Comparison of ENCODE assay signal across 11 cellular contexts in the genomic region with DNA sequence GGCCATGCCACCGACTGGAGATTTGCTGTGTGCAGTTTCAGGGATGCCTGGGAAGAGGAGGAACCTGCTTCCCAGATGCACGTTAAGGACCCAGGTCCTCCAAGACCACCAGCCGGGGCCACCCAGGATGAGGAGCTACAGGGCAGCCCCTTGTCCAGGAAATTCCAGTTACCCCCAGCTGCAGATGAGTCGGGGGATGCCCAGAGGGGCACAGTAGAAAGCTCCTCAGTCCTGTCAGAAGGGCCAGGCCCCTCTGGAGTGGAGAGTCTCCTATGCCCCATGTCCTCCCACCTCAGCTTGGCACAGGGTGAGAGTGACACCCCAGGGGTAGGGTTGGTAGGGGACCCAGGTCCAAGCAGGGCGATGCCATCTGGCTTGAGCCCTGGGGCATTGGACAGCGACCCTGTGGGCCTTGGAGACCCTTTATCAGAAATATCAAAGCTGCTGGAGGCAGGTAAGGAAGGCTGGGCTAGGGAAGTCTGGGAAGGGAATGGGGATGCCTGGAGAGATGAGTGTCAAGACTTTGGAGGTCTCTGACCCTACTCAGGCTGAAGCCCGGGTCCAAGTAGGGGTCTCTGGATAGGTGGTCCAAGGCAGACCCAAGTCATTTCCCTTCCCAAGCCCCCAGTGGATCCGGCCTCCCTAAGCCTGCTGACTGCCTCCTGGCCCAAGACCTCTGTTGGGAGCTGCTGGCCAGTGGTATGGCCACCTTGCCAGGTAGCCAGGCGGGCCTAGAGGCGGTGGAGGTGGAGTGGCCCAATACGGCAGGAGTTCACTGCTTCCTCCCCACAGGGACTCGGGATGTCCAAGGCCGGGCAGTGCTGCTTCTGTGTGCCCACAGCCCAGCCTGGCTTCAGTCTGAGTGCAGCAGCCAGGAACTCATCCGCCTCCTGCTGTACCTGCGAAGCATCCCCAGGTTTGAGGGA. TPM values are rescaled to one million over a fixed set of nuclear protein-coding genes. Genes with fewer than 3 reads are reported as not detected.
A peak's percentile ranks its signal among the peaks of the same experiment; 100 is the strongest.
DNase-seq lines count a peak whose midpoint lies in the region; ATAC-seq, FAIRE-seq and TF ChIP-seq lines count a peak whose summit lies in the region.
"Had no signal": no experiment of that assay in that cellular context is flagged by ENCODE, and none has a peak within 500 bp of the region (broad histone marks: within the 10 kb centered on the region; RNA-seq: fewer than 3 reads in every experiment).

No MANE protein-coding gene starts in this region.

- no peak for DNase-seq in activated T-cell treated with anti-CD3 and anti-CD28 coated beads, Interleukin-2, amount 50 U/mL, for 24 hours
- no peak for DNase-seq in activated T-cell treated with anti-CD3 and anti-CD28 coated beads, Interleukin-2, amount 50 U/mL, for 1 hour
- DNase-seq in K562 (ENCODE audit: extremely low read depth in 1 of 4, low spot score in 3 of 4) (no peak), ovary (no peak), DMS53 (lab: John Stamatoyannopoulos, UW) (no peak), NCI-H146 (lab: John Stamatoyannopoulos, UW) (no peak), LoVo (ENCODE audit: low spot score) (no peak)
- DNase-seq: EL had no signal

- H2AFZ ChIP-seq in K562 (ENCODE audit: low read depth, low read length) = peak overlapping the region; percentile 94; the same call in 1 of the 2 replicates

- no peaks in the 10 kb centered on the region for H3K9me1 ChIP-seq in K562 (ENCODE audit: control insufficient read depth, insufficient read depth, low read length)

- CTCF ChIA-PET in K562 (lab: Yijun Ruan, JAX; ENCODE audit: low intra/inter-chr PET ratio) = interaction anchor here (0.6 to 2.3 kb wide), 5 partner anchors 12 to 137 kb away, joined by 3 to 18 read pairs (median 7); no protein-coding TSS in a partner anchor

- H3K4me1 Mint-ChIP-seq in activated T-cell treated with anti-CD3 and anti-CD28 coated beads, Interleukin-2, amount 50 U/mL, for 24 hours (ENCODE audit: low read depth) = peaks cover 25% of the 10 kb centered on the region

- H3K79me2 ChIP-seq in K562 (ENCODE audit: control insufficient read depth, insufficient read depth, low read length) = peaks cover 30% of the 10 kb centered on the region

- peaks cover 47% of the 10 kb centered on the region for H3K36me3 Mint-ChIP-seq in activated T-cell treated with anti-CD3 and anti-CD28 coated beads, Interleukin-2, amount 50 U/mL, for 24 hours (ENCODE audit: low read depth)

- peak overlapping the region; percentile 64 to 97; a peak in 3 of 4 replicates for H3K9ac ChIP-seq in K562 (ENCODE audit: insufficient read depth in 1 of 2, low read depth in 2 of 2, low read length in 2 of 2)

- H3K9me3 Mint-ChIP-seq in activated T-cell treated with anti-CD3 and anti-CD28 coated beads, Interleukin-2, amount 50 U/mL, for 24 hours = no peaks in the 10 kb centered on the region

- in situ Hi-C loops in K562 (cut with MboI) = no loop called here

- peak overlapping the region; percentile 64 for H3K27ac Mint-ChIP-seq in activated T-cell treated with anti-CD3 and anti-CD28 coated beads, Interleukin-2, amount 50 U/mL, for 24 hours

- no peak for FAIRE-seq in K562 (lab: Jason Lieb, UNC)

- TF ChIP-seq POLR2A in K562 (conservative IDR thresholded peaks at IDR 0.05) (no peak), ovary (IDR thresholded peaks at IDR 0.05) (no peak)

- no peaks in the 10 kb centered on the region for H4K20me1 ChIP-seq in K562 (replicated peaks; ENCODE audit: control insufficient read depth, insufficient read depth, low read length)

- H3K27me3 Mint-ChIP-seq in activated T-cell treated with anti-CD3 and anti-CD28 coated beads, Interleukin-2, amount 50 U/mL, for 24 hours = no peaks in the 10 kb centered on the region

- 77% methylated on average over 13 of the region's 15 CpGs for WGBS in K562 (ENCODE audit: insufficient coverage, low coverage, missing lambda C conversion rate)
- 82 to 94% (median 85%) methylated on average over 14 to 15 of the region's 15 CpGs for WGBS in ovary, 3 donors

- BruUV-seq in K562 (replicated peaks; lab: Mats Ljungman, UMichigan) = no TSS peak

- TF ChIP-seq RAD21 in K562 (CRISPR knock-in tag; conservative IDR thresholded peaks at IDR 0.05 in 1 of 2, IDR thresholded peaks at IDR 0.05 in 1 of 2) = no peak

- peak overlapping the region; percentile 74 for H3K4me3 ChIP-seq in K562
- peak overlapping the region; percentile 54 for H3K4me3 ChIP-seq in ovary

- H3K4me3 Mint-ChIP-seq in activated T-cell treated with anti-CD3 and anti-CD28 coated beads, Interleukin-2, amount 50 U/mL, for 24 hours = peak overlapping the region; percentile 59

- H3K4me1 ChIP-seq in K562 (replicated peaks in 1 of 2; ENCODE audit: control insufficient read depth in 2 of 2, insufficient read depth in 2 of 2, low read length in 2 of 2) = peaks cover 22 to 52% of the 10 kb centered on the region in 2 experiments
- H3K4me1 ChIP-seq in ovary (ENCODE audit: insufficient read depth) = peaks cover 12% of the 10 kb centered on the region

- H3K36me3 ChIP-seq in KOPT-K1 (ENCODE audit: insufficient read depth, low read length) (peaks cover 64% of the 10 kb centered on the region), K562 (ENCODE audit: control insufficient read depth, insufficient read depth, low read length) (peaks cover 35% of the 10 kb centered on the region; the same call in 2 of the 3 replicates), ovary (no peaks in the 10 kb centered on the region)
- H3K36me3 ChIP-seq: neutrophil had no signal

- no peak for ATAC-seq in K562

- POLR2A ChIA-PET in K562 (lab: Yijun Ruan, JAX) = interaction anchor here (0.5 to 0.9 kb wide), 3 partner anchors 8 to 232 kb away, joined by 3 read pairs; no protein-coding TSS in a partner anchor

- no peaks in the 10 kb centered on the region for H3K27me3 ChIP-seq in K562 (ENCODE audit: control insufficient read depth in 2 of 2, insufficient read depth in 2 of 2, low read length in 2 of 2)
- no peaks in the 10 kb centered on the region for H3K27me3 ChIP-seq in ovary
- H3K27me3 ChIP-seq: gastroesophageal sphincter had no signal

- TF ChIP-seq EP300 in K562 (IDR thresholded peaks at IDR 0.05; ENCODE audit: low read length) (no peak), ovary (IDR thresholded peaks at IDR 0.05) (no peak)

- intact Hi-C loops in K562 (cut with micrococcal nuclease) = no loop called here
- intact Hi-C loops in ovary (cut with DNase I) = loop anchor here in 3 of 4 donors (5.0 to 10.0 kb wide), 3 partner anchors 114 to 184 kb away; partner anchors contain the start of gene TPPP3 (in 1 of the 3)

- peak overlapping the region; percentile 95 for H3K4me2 ChIP-seq in K562 (ENCODE audit: insufficient read depth, low read length)

- no peaks in the 10 kb centered on the region for H3K9me3 ChIP-seq in KOPT-K1 (ENCODE audit: insufficient read depth, low read length, poor library complexity, severe bottlenecking)
- H3K9me3 ChIP-seq in K562 (replicated peaks; ENCODE audit: control insufficient read depth, insufficient read depth, low read depth, low read length) = no peaks in the 10 kb centered on the region
- no peaks in the 10 kb centered on the region for H3K9me3 ChIP-seq in ovary
- H3K9me3 ChIP-seq: gastroesophageal sphincter, neutrophil had no signal

- H3K27ac ChIP-seq in KOPT-K1 (ENCODE audit: low read depth, low read length, poor library complexity, severe bottlenecking) = peak overlapping the region; percentile 83
- H3K27ac ChIP-seq in K562 (ENCODE audit: extremely low read depth, low read depth, low read length) = no peak overlapping the region
- H3K27ac ChIP-seq in ovary = peak overlapping the region in 1 of 2 donors; percentile 55

- no peak for TF ChIP-seq CTCF in K562 (IDR thresholded peaks at IDR 0.05 in 2 of 3, conservative IDR thresholded peaks at IDR 0.05 in 1 of 3; ENCODE audit: insufficient read depth in 2 of 3, low read depth in 1 of 3, low read length in 3 of 3)
- no peak for TF ChIP-seq CTCF in ovary (IDR thresholded peaks at IDR 0.05)

RNA-seq across cellular contexts. Expression of gene PLEKHG4, which starts 1.0 kb away (rescaled TPM):
- 35.5 and 125 TPM in 2 replicates for total RNA-seq in K562 (2011; cell fraction: chromatin; rRNA removed; ENCODE audit: low replicate concordance)
- total RNA-seq in K562 (2011; cell fraction: nucleolus; rRNA removed) = 104 and 108 TPM in 2 replicates
- 56.2 and 56.3 TPM in 2 replicates for total RNA-seq in K562 (2011; cell fraction: nucleoplasm; rRNA removed)
- 25.2 and 30.8 TPM in 2 replicates for total RNA-seq in K562 (2014; rRNA removed)
- total RNA-seq in K562 (2014; rRNA removed; fragmentation: Illumina TruSeq; extraction: Trizol) = 8.4 and 12.2 TPM in 2 replicates
- total RNA-seq in K562 (2015; rRNA removed; fragmentation: Illumina TruSeq; extraction: Trizol) = 17.1 and 17.9 TPM in 2 replicates
- total RNA-seq in K562 (2021) = 32.8 and 35.4 TPM in 2 replicates
- polyA plus RNA-seq in K562 (2011; rRNA removed) = 25.3 and 38.6 TPM in 2 replicates
- 31.4 and 51.4 TPM in 2 replicates for polyA plus RNA-seq in K562 (2011; cell fraction: cytosol; rRNA removed)
- 233 and 335 TPM in 2 replicates for polyA plus RNA-seq in K562 (2011; cell fraction: nucleus; rRNA removed)
- polyA plus RNA-seq in K562 (2012) = 20.8 and 43.5 TPM in 2 replicates
- polyA plus RNA-seq in K562 (2014; fragmentation: Illumina TruSeq; extraction: Trizol) = 14.9 and 23.8 TPM in 2 replicates
- polyA plus RNA-seq in K562 (2014; fragmentation: Nextera tagmentation; extraction: Ambion mirVana) = 1 to 10 TPM; 3.7 to 4.7 TPM
- polyA plus RNA-seq in K562 (2014; rRNA removed) = 33.5 and 36.8 TPM in 2 replicates
- polyA minus RNA-seq in K562 (2011; rRNA and poly(A)+ RNA removed) = 8.0 and 10.5 TPM in 2 replicates
- polyA minus RNA-seq in K562 (2011; cell fraction: cytosol; rRNA and poly(A)+ RNA removed) = 19.2 and 26.7 TPM in 2 replicates
- 35.8 and 36.2 TPM in 2 replicates for polyA minus RNA-seq in K562 (2011; cell fraction: nucleus; rRNA and poly(A)+ RNA removed)
- total RNA-seq in ovary = 10 to 100 TPM; 12.4 to 37.9 (median 27.6) TPM
- polyA plus RNA-seq in ovary = 10 to 100 TPM in 1 of 2 donors, 1 to 10 TPM in 1; 5.1 to 38.6 TPM

RNA-seq across cellular contexts. Expression of gene SLC9A5, which starts 31.6 kb away (rescaled TPM):
- 11.2 and 22.6 TPM in 2 replicates for total RNA-seq in K562 (2011; cell fraction: chromatin; rRNA removed; ENCODE audit: low replicate concordance)
- 13.6 and 15.5 TPM in 2 replicates for total RNA-seq in K562 (2011; cell fraction: nucleolus; rRNA removed)
- total RNA-seq in K562 (2011; cell fraction: nucleoplasm; rRNA removed) = 10.0 and 10.3 TPM in 2 replicates
- total RNA-seq in K562 (2014; rRNA removed) = 1.2 and 1.6 TPM in 2 replicates
- 0.69 and 0.70 TPM in 2 replicates for total RNA-seq in K562 (2014; rRNA removed; fragmentation: Illumina TruSeq; extraction: Trizol)
- 0.72 TPM in 2 replicates for total RNA-seq in K562 (2015; rRNA removed; fragmentation: Illumina TruSeq; extraction: Trizol)
- 2.5 and 3.1 TPM in 2 replicates for total RNA-seq in K562 (2021)
- 2.6 and 3.4 TPM in 2 replicates for polyA plus RNA-seq in K562 (2011; rRNA removed)
- polyA plus RNA-seq in K562 (2011; cell fraction: cytosol; rRNA removed) = 1.8 and 2.4 TPM in 2 replicates
- polyA plus RNA-seq in K562 (2011; cell fraction: nucleus; rRNA removed) = 25.0 and 34.4 TPM in 2 replicates
- polyA plus RNA-seq in K562 (2012) = 2.1 and 3.4 TPM in 2 replicates
- 1.5 and 1.8 TPM in 2 replicates for polyA plus RNA-seq in K562 (2014; fragmentation: Illumina TruSeq; extraction: Trizol)
- polyA plus RNA-seq in K562 (2014; fragmentation: Nextera tagmentation; extraction: Ambion mirVana) = under 1 TPM; 0.06 to 0.07 TPM
- 2.7 and 2.8 TPM in 2 replicates for polyA plus RNA-seq in K562 (2014; rRNA removed)
- 1.2 and 1.3 TPM in 2 replicates for polyA minus RNA-seq in K562 (2011; rRNA and poly(A)+ RNA removed)
- 0.91 and 1.5 TPM in 2 replicates for polyA minus RNA-seq in K562 (2011; cell fraction: cytosol; rRNA and poly(A)+ RNA removed)
- 4.4 and 4.7 TPM in 2 replicates for polyA minus RNA-seq in K562 (2011; cell fraction: nucleus; rRNA and poly(A)+ RNA removed)
- total RNA-seq in ovary = 1 to 10 TPM in 5 of 7 donors, under 1 TPM in 2; 0.36 to 3.1 (median 1.3) TPM
- polyA plus RNA-seq in ovary = 1 to 10 TPM in 1 of 2 donors, under 1 TPM in 1; 0.53 to 1.1 TPM

RNA-seq across cellular contexts. Expression of gene FHOD1, which starts 33.1 kb away (rescaled TPM):
- total RNA-seq in K562 (2011; cell fraction: chromatin; rRNA removed; ENCODE audit: low replicate concordance) = 215 and 563 TPM in 2 replicates
- 341 and 352 TPM in 2 replicates for total RNA-seq in K562 (2011; cell fraction: nucleolus; rRNA removed)
- total RNA-seq in K562 (2011; cell fraction: nucleoplasm; rRNA removed) = 210 and 234 TPM in 2 replicates
- total RNA-seq in K562 (2014; rRNA removed) = 47.9 and 57.6 TPM in 2 replicates
- 16.2 and 26.9 TPM in 2 replicates for total RNA-seq in K562 (2014; rRNA removed; fragmentation: Illumina TruSeq; extraction: Trizol)
- 21.1 and 21.8 TPM in 2 replicates for total RNA-seq in K562 (2015; rRNA removed; fragmentation: Illumina TruSeq; extraction: Trizol)
- total RNA-seq in K562 (2021) = 113 and 126 TPM in 2 replicates
- 32.3 and 65.2 TPM in 2 replicates for polyA plus RNA-seq in K562 (2011; rRNA removed)
- 33.8 and 42.7 TPM in 2 replicates for polyA plus RNA-seq in K562 (2011; cell fraction: cytosol; rRNA removed)
- 385 and 440 TPM in 2 replicates for polyA plus RNA-seq in K562 (2011; cell fraction: nucleus; rRNA removed)
- polyA plus RNA-seq in K562 (2012) = 73.5 and 82.7 TPM in 2 replicates
- polyA plus RNA-seq in K562 (2014; fragmentation: Illumina TruSeq; extraction: Trizol) = 48.2 and 49.9 TPM in 2 replicates
- 10 to 100 TPM; 18.7 to 19.2 TPM for polyA plus RNA-seq in K562 (2014; fragmentation: Nextera tagmentation; extraction: Ambion mirVana)
- polyA plus RNA-seq in K562 (2014; rRNA removed) = 63.0 and 63.7 TPM in 2 replicates
- polyA minus RNA-seq in K562 (2011; rRNA and poly(A)+ RNA removed) = 19.6 and 21.8 TPM in 2 replicates
- 36.4 and 51.4 TPM in 2 replicates for polyA minus RNA-seq in K562 (2011; cell fraction: cytosol; rRNA and poly(A)+ RNA removed)
- polyA minus RNA-seq in K562 (2011; cell fraction: nucleus; rRNA and poly(A)+ RNA removed) = 49.3 and 53.6 TPM in 2 replicates
- 10 to 100 TPM; 17.2 to 84.2 (median 41.8) TPM for total RNA-seq in ovary
- 10 to 100 TPM; 16.0 to 26.2 TPM for polyA plus RNA-seq in ovary

RNA-seq across cellular contexts. Expression of gene KCTD19, which starts 46.2 kb away (rescaled TPM):
- total RNA-seq in K562 (2011; cell fraction: chromatin; rRNA removed; ENCODE audit: low replicate concordance) = 1.0 and 1.4 TPM in 2 replicates
- 0.33 and 0.53 TPM in 2 replicates for total RNA-seq in K562 (2011; cell fraction: nucleolus; rRNA removed)
- total RNA-seq in K562 (2011; cell fraction: nucleoplasm; rRNA removed) = 0.44 and 0.46 TPM in 2 replicates
- 0.29 and 0.91 TPM in 2 replicates for total RNA-seq in K562 (2014; rRNA removed)
- 0.15 and 0.16 TPM in 2 replicates for total RNA-seq in K562 (2014; rRNA removed; fragmentation: Illumina TruSeq; extraction: Trizol)
- 0.11 and 0.34 TPM in 2 replicates for total RNA-seq in K562 (2015; rRNA removed; fragmentation: Illumina TruSeq; extraction: Trizol)
- 0.22 and 0.25 TPM in 2 replicates for total RNA-seq in K562 (2021)
- polyA plus RNA-seq in K562 (2011; rRNA removed) = 0.32 and 0.33 TPM in 2 replicates
- polyA plus RNA-seq in K562 (2011; cell fraction: cytosol; rRNA removed) = 0.39 and 0.40 TPM in 2 replicates
- 0.87 and 0.98 TPM in 2 replicates for polyA plus RNA-seq in K562 (2011; cell fraction: nucleus; rRNA removed)
- polyA plus RNA-seq in K562 (2012) = 0.69 and 0.89 TPM in 2 replicates
- 0.31 and 0.53 TPM in 2 replicates for polyA plus RNA-seq in K562 (2014; fragmentation: Illumina TruSeq; extraction: Trizol)
- polyA plus RNA-seq in K562 (2014; fragmentation: Nextera tagmentation; extraction: Ambion mirVana) = not detected
- 0.03 TPM in 2 replicates for polyA plus RNA-seq in K562 (2014; rRNA removed)
- 0.04 and 0.30 TPM in 2 replicates for polyA minus RNA-seq in K562 (2011; rRNA and poly(A)+ RNA removed)
- polyA minus RNA-seq in K562 (2011; cell fraction: cytosol; rRNA and poly(A)+ RNA removed) = not detected in 2 replicates
- polyA minus RNA-seq in K562 (2011; cell fraction: nucleus; rRNA and poly(A)+ RNA removed) = 0.44 TPM in 1 of 2 replicates, not detected in the other
- under 1 TPM in 3 of 7 donors, not detected in 4; 0.05 to 0.32 (median 0.12) TPM for total RNA-seq in ovary
- polyA plus RNA-seq in ovary = under 1 TPM; 0.07 to 0.70 TPM

RNA-seq across cellular contexts. Expression of gene LRRC36, which starts 46.3 kb away (rescaled TPM):
- 0.37 and 0.63 TPM in 2 replicates for total RNA-seq in K562 (2011; cell fraction: chromatin; rRNA removed; ENCODE audit: low replicate concordance)
- total RNA-seq in K562 (2011; cell fraction: nucleolus; rRNA removed) = 0.83 and 0.92 TPM in 2 replicates
- total RNA-seq in K562 (2011; cell fraction: nucleoplasm; rRNA removed) = 0.95 and 0.99 TPM in 2 replicates
- total RNA-seq in K562 (2014; rRNA removed) (0.09 TPM in 1 of 2 replicates, not detected in the other), K562 (2014; rRNA removed; fragmentation: Illumina TruSeq; extraction: Trizol) (0.36 TPM in 1 of 2 replicates, not detected in the other), K562 (2015; rRNA removed; fragmentation: Illumina TruSeq; extraction: Trizol) (0.14 and 0.34 TPM in 2 replicates), K562 (2021) (0.11 TPM in 1 of 2 replicates, not detected in the other), ovary (1 to 10 TPM in 4 of 7 donors, under 1 TPM in 2, not detected in 1; 0.58 to 2.6 (median 1.2) TPM)
- polyA plus RNA-seq in K562 (2011; rRNA removed) (0.40 and 0.49 TPM in 2 replicates), K562 (2014; fragmentation: Illumina TruSeq; extraction: Trizol) (0.19 and 0.36 TPM in 2 replicates), K562 (2014; fragmentation: Nextera tagmentation; extraction: Ambion mirVana) (under 1 TPM; 0.15 to 0.30 TPM), K562 (2014; rRNA removed) (0.13 TPM in 1 of 2 replicates, not detected in the other), ovary (under 1 TPM; 0.59 to 0.80 TPM)
- 0.12 and 0.13 TPM in 2 replicates for polyA plus RNA-seq in K562 (2011; cell fraction: cytosol; rRNA removed)
- 0.41 and 0.68 TPM in 2 replicates for polyA plus RNA-seq in K562 (2011; cell fraction: nucleus; rRNA removed)
- 0.33 and 1.1 TPM in 2 replicates for polyA plus RNA-seq in K562 (2012)
- 0.33 and 0.35 TPM in 2 replicates for polyA minus RNA-seq in K562 (2011; rRNA and poly(A)+ RNA removed)
- not detected in 2 replicates for polyA minus RNA-seq in K562 (2011; cell fraction: cytosol; rRNA and poly(A)+ RNA removed)
- polyA minus RNA-seq in K562 (2011; cell fraction: nucleus; rRNA and poly(A)+ RNA removed) = 0.13 and 0.56 TPM in 2 replicates
